Comparison of ENCODE assay signal across 1 cellular context in genomic region chr3:40782086-40782721, GRCh38.
TF ChIP-seq lines count a peak whose summit lies in the region.

No MANE protein-coding gene starts in this region.

TF ChIP-seq in H1, 55 proteins besides CTCF, POLR2A, EP300 and RAD21:
- TF ChIP-seq SIN3A (conservative IDR thresholded peaks at IDR 0.05 in 1 of 2, IDR thresholded peaks at IDR 0.05 in 1 of 2; ENCODE audit: low read depth in 1 of 2, low read length in 2 of 2) (no peak), POLR2AphosphoS5 (IDR thresholded peaks at IDR 0.05; ENCODE audit: low read depth, low read length) (no peak), TEAD4 (IDR thresholded peaks at IDR 0.05; ENCODE audit: low read depth, low read length) (no peak), CBX8 (IDR thresholded peaks at IDR 0.05; ENCODE audit: borderline replicate concordance, low read depth, low read length) (no peak), ATF3 (IDR thresholded peaks at IDR 0.05; ENCODE audit: insufficient read depth, low read depth, low read length) (no peak), TAF7 (optimal IDR thresholded peaks at IDR 0.05; ENCODE audit: borderline replicate concordance, low read depth, low read length) (no peak), TCF12 (IDR thresholded peaks at IDR 0.05; ENCODE audit: low read depth, low read length) (no peak), FOSL1 (IDR thresholded peaks at IDR 0.05; ENCODE audit: insufficient read depth, low read depth, low read length) (no peak), SIRT6 (IDR thresholded peaks at IDR 0.05; ENCODE audit: low read length) (no peak), KDM1A (IDR thresholded peaks at IDR 0.05; ENCODE audit: borderline replicate concordance, low read length) (no peak)
- TF ChIP-seq, protein P1, sequence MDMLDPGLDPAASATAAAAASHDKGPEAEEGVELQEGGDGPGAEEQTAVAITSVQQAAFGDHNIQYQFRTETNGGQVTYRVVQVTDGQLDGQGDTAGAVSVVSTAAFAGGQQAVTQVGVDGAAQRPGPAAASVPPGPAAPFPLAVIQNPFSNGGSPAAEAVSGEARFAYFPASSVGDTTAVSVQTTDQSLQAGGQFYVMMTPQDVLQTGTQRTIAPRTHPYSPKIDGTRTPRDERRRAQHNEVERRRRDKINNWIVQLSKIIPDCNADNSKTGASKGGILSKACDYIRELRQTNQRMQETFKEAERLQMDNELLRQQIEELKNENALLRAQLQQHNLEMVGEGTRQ (IDR thresholded peaks at IDR 0.05; ENCODE audit: low read length), result no peak
